ENCODE assay signal across 8 cellular contexts in genomic region chr5:177552839-177553455, GRCh38.
DNase-seq lines count a peak whose midpoint lies in the region; ATAC-seq and TF ChIP-seq lines count a peak whose summit lies in the region.

No MANE protein-coding gene starts in this region.

- TF ChIP-seq CTCF in RWPE2 (IDR thresholded peaks at IDR 0.05; ENCODE audit: poor library complexity, severe bottlenecking) (no peak), fibroblast of mammary gland (conservative IDR thresholded peaks at IDR 0.05; ENCODE audit: control insufficient read depth, insufficient read depth, low read depth, low read length) (no peak)

- H3K4me1 ChIP-seq in RWPE2 (ENCODE audit: insufficient read depth, poor library complexity, severe bottlenecking), result peaks cover 9% of the 10 kb centered on the region

- peak overlapping the region; percentile 61 for H3K27ac ChIP-seq in RWPE2 (ENCODE audit: poor library complexity, severe bottlenecking)

- H3K4me3 ChIP-seq in RWPE2 (ENCODE audit: severe bottlenecking) (peak overlapping the region; percentile 75), fibroblast of mammary gland (ENCODE audit: control insufficient read depth, low read depth, low read length) (peak overlapping the region; percentile 80)

- ATAC-seq in RWPE2 (ENCODE audit: low read depth) (peak; percentile 37), HG03354 (IDR thresholded peaks at IDR 0.05; ENCODE audit: poor library complexity, severe bottlenecking, unreplicated experiment) (no peak), HG02763 (IDR thresholded peaks at IDR 0.05; ENCODE audit: unreplicated experiment) (no peak)

- peaks cover 20% of the 10 kb centered on the region for H3K36me3 ChIP-seq in RWPE2 (ENCODE audit: low read depth)

- DNase-seq in EH (ENCODE audit: low read depth), result peak; percentile 54
- no peak for DNase-seq in RWPE2 (ENCODE audit: low spot score)
- peak; percentile 27 for DNase-seq in fibroblast of mammary gland (ENCODE audit: low read depth)
- DNase-seq in posterior cingulate gyrus, result peak in 8 of 10 donors; percentile 23 to 88 (median 51)
- DNase-seq in COR-L47 (lab: John Stamatoyannopoulos, UW), result no peak
- DNase-seq in inferior parietal cortex (ENCODE audit: extremely low spot score), result no peak

- no peaks in the 10 kb centered on the region for H3K27me3 ChIP-seq in RWPE2 (ENCODE audit: insufficient read depth, poor library complexity, severe bottlenecking)

- intact Hi-C loops in posterior cingulate gyrus (cut with DNase I), result loop anchor here (2.0 kb wide), 1 partner anchor 40 kb away; the partner anchor contains the start of gene TMED9

- no peaks in the 10 kb centered on the region for H3K9me3 ChIP-seq in RWPE2 (ENCODE audit: severe bottlenecking)

Comparison
In these comparisons a context has a peak if more than half of its experiments do, and no peak if none do; other contexts are left out.
1. DNase-seq: peak in EH (single experiment), fibroblast of mammary gland (single experiment) and posterior cingulate gyrus (8 of 10); none in RWPE2 (single experiment), COR-L47 (single experiment) and inferior parietal cortex (single experiment).